Comparison of ENCODE assay signal across 9 cellular contexts in the genomic region with DNA sequence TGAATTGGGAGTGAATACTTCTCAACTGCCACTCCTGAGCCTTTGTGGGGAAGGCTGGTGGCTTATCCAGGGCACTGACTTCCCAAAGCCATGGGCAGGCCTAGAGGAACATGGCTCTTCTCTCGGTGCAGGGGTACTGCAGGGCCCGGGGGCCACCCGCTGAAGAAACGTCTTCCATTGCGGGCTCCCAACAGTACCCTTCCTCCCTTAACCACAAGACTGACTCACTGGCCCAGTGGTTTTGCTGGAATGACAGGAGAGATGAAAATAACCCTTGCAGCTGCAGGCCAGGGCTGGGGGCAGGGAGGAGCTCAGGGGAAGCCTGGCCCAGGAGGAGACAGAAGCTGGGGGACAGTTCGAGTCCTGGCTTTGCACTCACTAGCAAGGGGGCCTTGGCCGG. TPM values are rescaled to one million over a fixed set of nuclear protein-coding genes. Genes with fewer than 3 reads are reported as not detected.
DNase-seq lines count a peak whose midpoint lies in the region; ATAC-seq, FAIRE-seq and TF ChIP-seq lines count a peak whose summit lies in the region.
"Had no signal": no experiment of that assay in that cellular context is flagged by ENCODE, and none has a peak within 500 bp of the region (broad histone marks: within the 10 kb centered on the region; RNA-seq: fewer than 3 reads in every experiment).

No MANE protein-coding gene starts in this region.

- ATAC-seq in A549 (peak in 1 of 2 experiments; percentile 26; a peak in 2 of 6 replicates), GM19395 (IDR thresholded peaks at IDR 0.05; ENCODE audit: unreplicated experiment) (no peak)

- no peak overlapping the region for H3K9ac ChIP-seq in neural progenitor cell

- H3K4me3 ChIP-seq in A549, result no peak overlapping the region
- no peak overlapping the region for H3K4me3 ChIP-seq in hepatocyte
- H3K4me3 ChIP-seq in small intestine (ENCODE audit: low read depth in 1 of 2, low read length in 2 of 2), result no peak overlapping the region
- H3K4me3 ChIP-seq in neural progenitor cell, result no peak overlapping the region

- H3K79me2 ChIP-seq in hepatocyte (no peaks in the 10 kb centered on the region), neural progenitor cell (ENCODE audit: low read depth) (no peaks in the 10 kb centered on the region)

- POLR2A ChIA-PET in A549 (lab: Yijun Ruan, JAX), result interaction anchor here (1.0 kb wide), 1 partner anchor 80 kb away, joined by 5 read pairs; a partner anchor contains a TSS

- H3K36me3 ChIP-seq in hepatocyte (replicated peaks; ENCODE audit: insufficient read depth, low read depth) (no peaks in the 10 kb centered on the region), small intestine (ENCODE audit: control insufficient read depth in 2 of 2, insufficient read depth in 2 of 2, low read length in 2 of 2) (peaks cover 5 to 8% of the 10 kb centered on the region in 2 donors), neural progenitor cell (no peaks in the 10 kb centered on the region)

- H3K27me3 Mint-ChIP-seq in activated T-helper 2 cell treated with anti-CD3 and anti-CD28 coated beads, Interferon-gamma antibody, Interleukin-2, Interleukin-4, amounts not matched to agents 10 μg/mL and 5 μg/mL and 100 μg/mL, durations not matched to agents 14 hours and 24 hours and 36 hours (ENCODE audit: low read depth), result no peaks in the 10 kb centered on the region
- peaks cover 2% of the 10 kb centered on the region for H3K27me3 Mint-ChIP-seq in neural progenitor cell (ENCODE audit: insufficient read depth, low read depth)
- H3K27me3 Mint-ChIP-seq: natural killer cell treated with Interleukin-12 subunit alpha and Interleukin-12 subunit beta and Interleukin-15 and Interleukin-18, amount 100 ng/mL, for 72 hours had no signal

- H3K27me3 ChIP-seq in hepatocyte (no peaks in the 10 kb centered on the region), small intestine (ENCODE audit: control insufficient read depth in 2 of 2, insufficient read depth in 2 of 2, low read length in 2 of 2) (no peaks in the 10 kb centered on the region), neural progenitor cell (no peaks in the 10 kb centered on the region)

- H3K4me1 Mint-ChIP-seq in activated T-helper 2 cell treated with anti-CD3 and anti-CD28 coated beads, Interferon-gamma antibody, Interleukin-2, Interleukin-4, amounts not matched to agents 10 μg/mL and 5 μg/mL and 100 μg/mL, durations not matched to agents 14 hours and 24 hours and 36 hours (ENCODE audit: low read depth), result peaks cover 26% of the 10 kb centered on the region
- H3K4me1 Mint-ChIP-seq in neural progenitor cell, result no peaks in the 10 kb centered on the region

- no peaks in the 10 kb centered on the region for H3F3A ChIP-seq in neural progenitor cell (ENCODE audit: low read depth)

- H3K4me1 ChIP-seq in A549 (peaks cover 73% of the 10 kb centered on the region), hepatocyte (ENCODE audit: insufficient read depth) (peaks cover 15% of the 10 kb centered on the region), small intestine (ENCODE audit: control insufficient read depth in 2 of 2, insufficient read depth in 1 of 2, low read depth in 1 of 2, low read length in 1 of 2) (no peaks in the 10 kb centered on the region), neural progenitor cell (no peaks in the 10 kb centered on the region)

- no peak for TF ChIP-seq RAD21 in A549 (conservative IDR thresholded peaks at IDR 0.05 in 1 of 2, IDR thresholded peaks at IDR 0.05 in 1 of 2)
- no peak for TF ChIP-seq RAD21 in Ishikawa (IDR thresholded peaks at IDR 0.05; ENCODE audit: low read depth)

- H3K4me2 ChIP-seq in A549 (peak overlapping the region; percentile 58), hepatocyte (no peak overlapping the region), neural progenitor cell (no peak overlapping the region)

- TF ChIP-seq CTCF in A549 (IDR thresholded peaks at IDR 0.05) (no peak), hepatocyte (IDR thresholded peaks at IDR 0.05; ENCODE audit: poor library complexity) (no peak), neural progenitor cell (IDR thresholded peaks at IDR 0.05) (no peak)

- intact Hi-C loops in activated T-helper 2 cell treated with anti-CD3 and anti-CD28 coated beads, Interferon-gamma antibody, Interleukin-2, Interleukin-4, amounts not matched to agents 10 μg/mL and 5 μg/mL and 100 μg/mL, durations not matched to agents 14 hours and 24 hours and 36 hours (cut with micrococcal nuclease), result no loop called here

- H3K27ac Mint-ChIP-seq in activated T-helper 2 cell treated with anti-CD3 and anti-CD28 coated beads, Interferon-gamma antibody, Interleukin-2, Interleukin-4, amounts not matched to agents 10 μg/mL and 5 μg/mL and 100 μg/mL, durations not matched to agents 14 hours and 24 hours and 36 hours, result peak overlapping the region; percentile 22
- no peak overlapping the region for H3K27ac Mint-ChIP-seq in neural progenitor cell

- H2AFZ ChIP-seq in hepatocyte (no peak overlapping the region), neural progenitor cell (replicated peaks) (no peak overlapping the region)

- FAIRE-seq in A549 (lab: Jason Lieb, UNC) (no peak), small intestine (lab: Jason Lieb, UNC) (no peak)

- H3K9me3 ChIP-seq in A549 (no peaks in the 10 kb centered on the region), hepatocyte (ENCODE audit: low read depth) (no peaks in the 10 kb centered on the region), small intestine (ENCODE audit: control insufficient read depth, low read depth) (no peaks in the 10 kb centered on the region), neural progenitor cell (ENCODE audit: low read depth) (no peaks in the 10 kb centered on the region)

- no peaks in the 10 kb centered on the region for H3K9me2 ChIP-seq in hepatocyte (replicated peaks; ENCODE audit: insufficient read depth)

- H3K27ac ChIP-seq in A549, result peak overlapping the region; percentile 77 to 98
- peak overlapping the region; percentile 44 for H3K27ac ChIP-seq in hepatocyte
- peak overlapping the region in 1 of 2 donors; percentile 82 for H3K27ac ChIP-seq in small intestine (ENCODE audit: low read depth in 1 of 2, low read length in 1 of 2)
- no peak overlapping the region for H3K27ac ChIP-seq in neural progenitor cell

- H3K4me3 Mint-ChIP-seq in activated T-helper 2 cell treated with anti-CD3 and anti-CD28 coated beads, Interferon-gamma antibody, Interleukin-2, Interleukin-4, amounts not matched to agents 10 μg/mL and 5 μg/mL and 100 μg/mL, durations not matched to agents 14 hours and 24 hours and 36 hours (ENCODE audit: low read depth), result no peak overlapping the region
- no peak overlapping the region for H3K4me3 Mint-ChIP-seq in neural progenitor cell
- H3K4me3 Mint-ChIP-seq: natural killer cell treated with Interleukin-12 subunit alpha and Interleukin-12 subunit beta and Interleukin-15 and Interleukin-18, amount 100 ng/mL, for 72 hours had no signal

- 28% methylated on average over 5 of the region's 7 CpGs for WGBS in A549 (ENCODE audit: missing lambda C conversion rate)
- WGBS in hepatocyte (ENCODE audit: low lambda C conversion rate, missing lambda C conversion rate), result 69% methylated on average over 7 of the region's 7 CpGs
- 72 to 88% (median 85%) methylated on average over 7 of the region's 7 CpGs for WGBS in small intestine, 3 donors

- DNase-seq in A549 (ENCODE audit: low read depth in 1 of 2, low spot score in 1 of 2), result peak; percentile 33 to 48
- no peak for DNase-seq in activated T-helper 2 cell treated with anti-CD3 and anti-CD28 coated beads, Interferon-gamma antibody, Interleukin-2, Interleukin-4, amounts not matched to agents 10 μg/mL and 5 μg/mL and 100 μg/mL, durations not matched to agents 14 hours and 24 hours and 36 hours (ENCODE audit: low spot score)
- DNase-seq in hepatocyte (ENCODE audit: low spot score), result peak; percentile 39
- DNase-seq in small intestine, result no peak
- DNase-seq in activated gamma-delta T cell treated with Interleukin-2 at 50 U/mL for 16 hours, result no peak
- no peak for DNase-seq in neural progenitor cell (ENCODE audit: low spot score)

- H4K20me1 ChIP-seq in hepatocyte (ENCODE audit: insufficient read depth, poor library complexity, severe bottlenecking) (no peaks in the 10 kb centered on the region), neural progenitor cell (ENCODE audit: low read depth) (no peaks in the 10 kb centered on the region)

- no peak for TF ChIP-seq POLR2A in A549 (IDR thresholded peaks at IDR 0.05; ENCODE audit: low read length)

- CTCF ChIA-PET in A549 (lab: Yijun Ruan, JAX), result interaction anchor here (0.9 to 11.3 kb wide), 7 partner anchors 8 to 167 kb away, joined by 3 to 113 read pairs (median 5); no protein-coding TSS in a partner anchor

- no peak for TF ChIP-seq EP300 in A549 (IDR thresholded peaks at IDR 0.05)
- TF ChIP-seq EP300 in Ishikawa (IDR thresholded peaks at IDR 0.05; ENCODE audit: borderline replicate concordance), result no peak

- no peaks in the 10 kb centered on the region for H3K9me3 Mint-ChIP-seq in activated T-helper 2 cell treated with anti-CD3 and anti-CD28 coated beads, Interferon-gamma antibody, Interleukin-2, Interleukin-4, amounts not matched to agents 10 μg/mL and 5 μg/mL and 100 μg/mL, durations not matched to agents 14 hours and 24 hours and 36 hours
- no peaks in the 10 kb centered on the region for H3K9me3 Mint-ChIP-seq in neural progenitor cell
- H3K9me3 Mint-ChIP-seq: natural killer cell treated with Interleukin-12 subunit alpha and Interleukin-12 subunit beta and Interleukin-15 and Interleukin-18, amount 100 ng/mL, for 72 hours had no signal

- H3K36me3 Mint-ChIP-seq in activated T-helper 2 cell treated with anti-CD3 and anti-CD28 coated beads, Interferon-gamma antibody, Interleukin-2, Interleukin-4, amounts not matched to agents 10 μg/mL and 5 μg/mL and 100 μg/mL, durations not matched to agents 14 hours and 24 hours and 36 hours (ENCODE audit: low read depth), result peaks cover 34% of the 10 kb centered on the region
- no peaks in the 10 kb centered on the region for H3K36me3 Mint-ChIP-seq in neural progenitor cell

RNA-seq across cellular contexts. Expression of a gene that starts 13.5 kb away (rescaled TPM):
- polyA plus RNA-seq in A549 (2011; rRNA removed) (84.5 and 89.6 TPM in 2 replicates), A549 (2017; fragmentation: RNase III; extraction: RNeasy Plus Mini Kit Qiagen cat#74134 plus additional on column Dnase treatment) (82.2 to 90.5 TPM (median 83.6 TPM) in 3 replicates), hepatocyte (129 and 131 TPM in 2 replicates), small intestine (100 to 1,000 TPM; 164 to 209 (median 199) TPM)
- polyA plus RNA-seq in A549 (2012; cell fraction: cytosol; rRNA removed), result 114 and 144 TPM in 2 replicates
- polyA plus RNA-seq in A549 (2012; cell fraction: nucleus; rRNA removed), result 75.7 and 84.1 TPM in 2 replicates
- polyA minus RNA-seq in A549 (2011; rRNA and poly(A)+ RNA removed), result 53.2 and 56.1 TPM in 2 replicates
- total RNA-seq in activated T-helper 2 cell treated with anti-CD3 and anti-CD28 coated beads, Interferon-gamma antibody, Interleukin-2, Interleukin-4, amounts not matched to agents 10 μg/mL and 5 μg/mL and 100 μg/mL, durations not matched to agents 14 hours and 24 hours and 36 hours, result 94.0 and 95.1 TPM in 2 replicates
- total RNA-seq in hepatocyte (42.6 and 52.9 TPM in 2 replicates), neural progenitor cell (ENCODE audit: low replicate concordance) (19.8 and 31.8 TPM in 2 replicates)

RNA-seq across cellular contexts. Expression of a gene that starts 38.9 kb away (rescaled TPM):
- polyA plus RNA-seq in A549 (2011; rRNA removed) (5.7 and 7.2 TPM in 2 replicates), A549 (2017; fragmentation: RNase III; extraction: RNeasy Plus Mini Kit Qiagen cat#74134 plus additional on column Dnase treatment) (11.6 to 12.3 TPM (median 12.3 TPM) in 3 replicates), hepatocyte (7.7 and 9.7 TPM in 2 replicates), small intestine (1 to 10 TPM in 1 of 3 donors, under 1 TPM in 2; 0.67 to 5.5 (median 0.81) TPM)
- 7.8 and 11.3 TPM in 2 replicates for polyA plus RNA-seq in A549 (2012; cell fraction: cytosol; rRNA removed)
- 14.2 and 17.7 TPM in 2 replicates for polyA plus RNA-seq in A549 (2012; cell fraction: nucleus; rRNA removed)
- polyA minus RNA-seq in A549 (2011; rRNA and poly(A)+ RNA removed), result 9.8 and 12.2 TPM in 2 replicates
- total RNA-seq in activated T-helper 2 cell treated with anti-CD3 and anti-CD28 coated beads, Interferon-gamma antibody, Interleukin-2, Interleukin-4, amounts not matched to agents 10 μg/mL and 5 μg/mL and 100 μg/mL, durations not matched to agents 14 hours and 24 hours and 36 hours, result 17.6 and 21.0 TPM in 2 replicates
- total RNA-seq in hepatocyte (4.9 and 8.5 TPM in 2 replicates), neural progenitor cell (ENCODE audit: low replicate concordance) (4.7 and 10.4 TPM in 2 replicates)

Comparison
In these comparisons a context has a peak if more than half of its experiments do, and no peak if none do; other contexts are left out.
1. DNase-seq: peak in A549 (2 of 2) and hepatocyte (single experiment); none in activated T-helper 2 cell treated with anti-CD3 and anti-CD28 coated beads, Interferon-gamma antibody, Interleukin-2, Interleukin-4, amounts not matched to agents 10 μg/mL and 5 μg/mL and 100 μg/mL, durations not matched to agents 14 hours and 24 hours and 36 hours (single experiment), small intestine (single experiment), activated gamma-delta T cell treated with Interleukin-2 at 50 U/mL for 16 hours (single experiment) and neural progenitor cell (single experiment).